In genomic region chr18:9968081-9968848, GRCh38 we compare ENCODE assay signal across 1 cellular context.
TF ChIP-seq lines count a peak whose summit lies in the region.

No MANE protein-coding gene starts in this region.

TF ChIP-seq in GM23338, 12 proteins besides CTCF, POLR2A, EP300 and RAD21 (continued from another document):
- TF ChIP-seq, protein P1, sequence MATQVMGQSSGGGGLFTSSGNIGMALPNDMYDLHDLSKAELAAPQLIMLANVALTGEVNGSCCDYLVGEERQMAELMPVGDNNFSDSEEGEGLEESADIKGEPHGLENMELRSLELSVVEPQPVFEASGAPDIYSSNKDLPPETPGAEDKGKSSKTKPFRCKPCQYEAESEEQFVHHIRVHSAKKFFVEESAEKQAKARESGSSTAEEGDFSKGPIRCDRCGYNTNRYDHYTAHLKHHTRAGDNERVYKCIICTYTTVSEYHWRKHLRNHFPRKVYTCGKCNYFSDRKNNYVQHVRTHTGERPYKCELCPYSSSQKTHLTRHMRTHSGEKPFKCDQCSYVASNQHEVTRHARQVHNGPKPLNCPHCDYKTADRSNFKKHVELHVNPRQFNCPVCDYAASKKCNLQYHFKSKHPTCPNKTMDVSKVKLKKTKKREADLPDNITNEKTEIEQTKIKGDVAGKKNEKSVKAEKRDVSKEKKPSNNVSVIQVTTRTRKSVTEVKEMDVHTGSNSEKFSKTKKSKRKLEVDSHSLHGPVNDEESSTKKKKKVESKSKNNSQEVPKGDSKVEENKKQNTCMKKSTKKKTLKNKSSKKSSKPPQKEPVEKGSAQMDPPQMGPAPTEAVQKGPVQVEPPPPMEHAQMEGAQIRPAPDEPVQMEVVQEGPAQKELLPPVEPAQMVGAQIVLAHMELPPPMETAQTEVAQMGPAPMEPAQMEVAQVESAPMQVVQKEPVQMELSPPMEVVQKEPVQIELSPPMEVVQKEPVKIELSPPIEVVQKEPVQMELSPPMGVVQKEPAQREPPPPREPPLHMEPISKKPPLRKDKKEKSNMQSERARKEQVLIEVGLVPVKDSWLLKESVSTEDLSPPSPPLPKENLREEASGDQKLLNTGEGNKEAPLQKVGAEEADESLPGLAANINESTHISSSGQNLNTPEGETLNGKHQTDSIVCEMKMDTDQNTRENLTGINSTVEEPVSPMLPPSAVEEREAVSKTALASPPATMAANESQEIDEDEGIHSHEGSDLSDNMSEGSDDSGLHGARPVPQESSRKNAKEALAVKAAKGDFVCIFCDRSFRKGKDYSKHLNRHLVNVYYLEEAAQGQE (IDR thresholded peaks at IDR 0.05; ENCODE audit: unreplicated experiment), result no peak
- TF ChIP-seq, protein P2, sequence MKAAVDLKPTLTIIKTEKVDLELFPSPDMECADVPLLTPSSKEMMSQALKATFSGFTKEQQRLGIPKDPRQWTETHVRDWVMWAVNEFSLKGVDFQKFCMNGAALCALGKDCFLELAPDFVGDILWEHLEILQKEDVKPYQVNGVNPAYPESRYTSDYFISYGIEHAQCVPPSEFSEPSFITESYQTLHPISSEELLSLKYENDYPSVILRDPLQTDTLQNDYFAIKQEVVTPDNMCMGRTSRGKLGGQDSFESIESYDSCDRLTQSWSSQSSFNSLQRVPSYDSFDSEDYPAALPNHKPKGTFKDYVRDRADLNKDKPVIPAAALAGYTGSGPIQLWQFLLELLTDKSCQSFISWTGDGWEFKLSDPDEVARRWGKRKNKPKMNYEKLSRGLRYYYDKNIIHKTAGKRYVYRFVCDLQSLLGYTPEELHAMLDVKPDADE (IDR thresholded peaks at IDR 0.05), result no peak
- TF ChIP-seq, protein P3, sequence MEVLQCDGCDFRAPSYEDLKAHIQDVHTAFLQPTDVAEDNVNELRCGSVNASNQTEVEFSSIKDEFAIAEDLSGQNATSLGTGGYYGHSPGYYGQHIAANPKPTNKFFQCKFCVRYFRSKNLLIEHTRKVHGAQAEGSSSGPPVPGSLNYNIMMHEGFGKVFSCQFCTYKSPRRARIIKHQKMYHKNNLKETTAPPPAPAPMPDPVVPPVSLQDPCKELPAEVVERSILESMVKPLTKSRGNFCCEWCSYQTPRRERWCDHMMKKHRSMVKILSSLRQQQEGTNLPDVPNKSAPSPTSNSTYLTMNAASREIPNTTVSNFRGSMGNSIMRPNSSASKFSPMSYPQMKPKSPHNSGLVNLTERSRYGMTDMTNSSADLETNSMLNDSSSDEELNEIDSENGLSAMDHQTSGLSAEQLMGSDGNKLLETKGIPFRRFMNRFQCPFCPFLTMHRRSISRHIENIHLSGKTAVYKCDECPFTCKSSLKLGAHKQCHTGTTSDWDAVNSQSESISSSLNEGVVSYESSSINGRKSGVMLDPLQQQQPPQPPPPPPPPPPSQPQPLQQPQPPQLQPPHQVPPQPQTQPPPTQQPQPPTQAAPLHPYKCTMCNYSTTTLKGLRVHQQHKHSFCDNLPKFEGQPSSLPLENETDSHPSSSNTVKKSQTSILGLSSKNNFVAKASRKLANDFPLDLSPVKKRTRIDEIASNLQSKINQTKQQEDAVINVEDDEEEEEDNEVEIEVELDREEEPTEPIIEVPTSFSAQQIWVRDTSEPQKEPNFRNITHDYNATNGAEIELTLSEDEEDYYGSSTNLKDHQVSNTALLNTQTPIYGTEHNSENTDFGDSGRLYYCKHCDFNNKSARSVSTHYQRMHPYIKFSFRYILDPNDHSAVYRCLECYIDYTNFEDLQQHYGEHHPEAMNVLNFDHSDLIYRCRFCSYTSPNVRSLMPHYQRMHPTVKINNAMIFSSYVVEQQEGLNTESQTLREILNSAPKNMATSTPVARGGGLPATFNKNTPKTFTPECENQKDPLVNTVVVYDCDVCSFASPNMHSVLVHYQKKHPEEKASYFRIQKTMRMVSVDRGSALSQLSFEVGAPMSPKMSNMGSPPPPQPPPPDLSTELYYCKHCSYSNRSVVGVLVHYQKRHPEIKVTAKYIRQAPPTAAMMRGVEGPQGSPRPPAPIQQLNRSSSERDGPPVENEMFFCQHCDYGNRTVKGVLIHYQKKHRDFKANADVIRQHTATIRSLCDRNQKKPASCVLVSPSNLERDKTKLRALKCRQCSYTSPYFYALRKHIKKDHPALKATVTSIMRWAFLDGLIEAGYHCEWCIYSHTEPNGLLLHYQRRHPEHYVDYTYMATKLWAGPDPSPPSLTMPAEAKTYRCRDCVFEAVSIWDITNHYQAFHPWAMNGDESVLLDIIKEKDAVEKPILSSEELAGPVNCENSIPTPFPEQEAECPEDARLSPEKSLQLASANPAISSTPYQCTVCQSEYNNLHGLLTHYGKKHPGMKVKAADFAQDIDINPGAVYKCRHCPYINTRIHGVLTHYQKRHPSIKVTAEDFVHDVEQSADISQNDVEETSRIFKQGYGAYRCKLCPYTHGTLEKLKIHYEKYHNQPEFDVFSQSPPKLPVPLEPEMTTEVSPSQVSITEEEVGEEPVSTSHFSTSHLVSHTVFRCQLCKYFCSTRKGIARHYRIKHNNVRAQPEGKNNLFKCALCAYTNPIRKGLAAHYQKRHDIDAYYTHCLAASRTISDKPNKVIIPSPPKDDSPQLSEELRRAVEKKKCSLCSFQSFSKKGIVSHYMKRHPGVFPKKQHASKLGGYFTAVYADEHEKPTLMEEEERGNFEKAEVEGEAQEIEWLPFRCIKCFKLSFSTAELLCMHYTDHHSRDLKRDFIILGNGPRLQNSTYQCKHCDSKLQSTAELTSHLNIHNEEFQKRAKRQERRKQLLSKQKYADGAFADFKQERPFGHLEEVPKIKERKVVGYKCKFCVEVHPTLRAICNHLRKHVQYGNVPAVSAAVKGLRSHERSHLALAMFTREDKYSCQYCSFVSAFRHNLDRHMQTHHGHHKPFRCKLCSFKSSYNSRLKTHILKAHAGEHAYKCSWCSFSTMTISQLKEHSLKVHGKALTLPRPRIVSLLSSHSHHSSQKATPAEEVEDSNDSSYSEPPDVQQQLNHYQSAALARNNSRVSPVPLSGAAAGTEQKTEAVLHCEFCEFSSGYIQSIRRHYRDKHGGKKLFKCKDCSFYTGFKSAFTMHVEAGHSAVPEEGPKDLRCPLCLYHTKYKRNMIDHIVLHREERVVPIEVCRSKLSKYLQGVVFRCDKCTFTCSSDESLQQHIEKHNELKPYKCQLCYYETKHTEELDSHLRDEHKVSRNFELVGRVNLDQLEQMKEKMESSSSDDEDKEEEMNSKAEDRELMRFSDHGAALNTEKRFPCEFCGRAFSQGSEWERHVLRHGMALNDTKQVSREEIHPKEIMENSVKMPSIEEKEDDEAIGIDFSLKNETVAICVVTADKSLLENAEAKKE (CRISPR knock-in tag; IDR thresholded peaks at IDR 0.05), result no peak
- TF ChIP-seq EZH2phosphoT487 (IDR thresholded peaks at IDR 0.05; ENCODE audit: unreplicated experiment), result no peak
- no peak for TF ChIP-seq ZNF331 (CRISPR knock-in tag; IDR thresholded peaks at IDR 0.05; ENCODE audit: low read depth)
- no peak for TF ChIP-seq CREB1 (CRISPR knock-in tag; IDR thresholded peaks at IDR 0.05; ENCODE audit: low read depth)
TF ChIP-seq in GM23338: peak in this region for 0.
